9 cellular contexts compared by ENCODE assay signal in the genomic region with DNA sequence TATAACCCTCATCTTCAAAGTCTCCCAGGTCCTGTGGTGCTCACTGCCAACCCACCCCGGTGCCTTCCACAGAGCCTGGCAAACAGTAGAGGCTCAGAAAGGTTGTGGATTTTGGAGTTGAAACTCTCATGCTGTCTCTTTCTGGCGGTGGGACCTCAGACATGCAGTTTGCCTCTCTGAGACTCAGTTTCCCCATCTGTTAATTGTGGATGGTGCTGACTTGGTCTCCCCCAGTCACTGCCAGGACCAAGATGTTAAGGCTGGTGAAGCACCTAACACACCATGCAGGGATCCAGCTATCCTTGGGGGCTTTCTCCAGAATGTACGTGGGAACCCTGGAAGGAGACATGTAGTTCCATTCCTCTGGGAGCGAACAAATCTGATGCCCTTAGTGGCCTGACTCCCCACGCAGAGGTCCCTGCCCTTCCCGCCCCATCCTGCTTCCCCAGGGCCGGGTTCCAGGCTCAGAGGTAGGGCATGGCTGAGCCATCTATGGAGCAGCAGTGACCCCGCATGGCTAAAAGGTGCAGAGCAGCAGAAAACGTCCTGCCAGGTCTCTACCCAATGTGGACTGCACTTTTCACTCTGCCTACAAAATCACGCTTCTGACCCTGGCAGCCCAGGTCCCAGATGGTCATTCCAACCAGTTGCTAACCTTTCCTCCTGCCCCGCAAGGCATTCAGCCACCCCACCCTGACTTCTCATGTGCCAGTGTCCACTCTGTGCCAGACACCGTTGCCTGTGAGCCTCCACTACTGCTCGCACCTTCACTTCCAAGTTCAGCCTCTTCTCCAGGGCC. TPM values are rescaled to one million over a fixed set of nuclear protein-coding genes. Genes with fewer than 3 reads are reported as not detected.
DNase-seq lines count a peak whose midpoint lies in the region; ATAC-seq, FAIRE-seq and TF ChIP-seq lines count a peak whose summit lies in the region.
"Had no signal": no experiment of that assay in that cellular context is flagged by ENCODE, and none has a peak within 500 bp of the region (broad histone marks: within the 10 kb centered on the region; RNA-seq: fewer than 3 reads in every experiment).

No MANE protein-coding gene starts in this region.

- FAIRE-seq in urothelium cell line (lab: Jason Lieb, UNC) = peak; percentile 68

- no peak overlapping the region for H3K4me3 Mint-ChIP-seq in CD4-positive, CD25-positive, alpha-beta regulatory T cell

- no peaks in the 10 kb centered on the region for H3K9me3 ChIP-seq in CD4-positive, CD25-positive, alpha-beta regulatory T cell (ENCODE audit: control insufficient read depth in 2 of 2, low read length in 2 of 2)
- H3K9me3 ChIP-seq in ovary = no peaks in the 10 kb centered on the region

- no peaks in the 10 kb centered on the region for H3K36me3 ChIP-seq in CD4-positive, CD25-positive, alpha-beta regulatory T cell (ENCODE audit: control insufficient read depth, insufficient read depth, low read length)
- no peaks in the 10 kb centered on the region for H3K36me3 ChIP-seq in ovary

- H3K27ac Mint-ChIP-seq in CD4-positive, CD25-positive, alpha-beta regulatory T cell = no peak overlapping the region
- H3K27ac Mint-ChIP-seq: IgD-negative memory B cell had no signal

- H3K9me3 Mint-ChIP-seq in CD4-positive, CD25-positive, alpha-beta regulatory T cell = no peaks in the 10 kb centered on the region
- H3K9me3 Mint-ChIP-seq: IgD-negative memory B cell had no signal

- H3K27me3 ChIP-seq in CD4-positive, CD25-positive, alpha-beta regulatory T cell (ENCODE audit: control insufficient read depth, insufficient read depth, low read length) = no peaks in the 10 kb centered on the region
- no peaks in the 10 kb centered on the region for H3K27me3 ChIP-seq in ovary

- no peak overlapping the region for H3K4me3 ChIP-seq in CD4-positive, CD25-positive, alpha-beta regulatory T cell (ENCODE audit: low read depth, low read length)
- H3K4me3 ChIP-seq in Jurkat, Clone E6-1 (ENCODE audit: low read length) = no peak overlapping the region
- H3K4me3 ChIP-seq in foreskin fibroblast (ENCODE audit: low read depth in 1 of 2, low read length in 2 of 2) (no peak overlapping the region), ovary (no peak overlapping the region)

- 27 to 32% (median 27%) methylated on average over 13 of the region's 13 CpGs for WGBS in ovary, 3 donors

- peak; percentile 56 to 63 for ATAC-seq in CD4-positive, CD25-positive, alpha-beta regulatory T cell (ENCODE audit: low read depth in 2 of 2)
- ATAC-seq in GM19452 (IDR thresholded peaks at IDR 0.05; ENCODE audit: unreplicated experiment) = peak; percentile 76

- TF ChIP-seq EP300 in ovary (IDR thresholded peaks at IDR 0.05) = no peak

- no peaks in the 10 kb centered on the region for H3K4me1 ChIP-seq in CD4-positive, CD25-positive, alpha-beta regulatory T cell (ENCODE audit: control insufficient read depth, insufficient read depth, low read length, poor library complexity, severe bottlenecking)
- no peaks in the 10 kb centered on the region for H3K4me1 ChIP-seq in ovary (ENCODE audit: insufficient read depth)

- TF ChIP-seq CTCF in foreskin fibroblast (IDR thresholded peaks at IDR 0.05; ENCODE audit: low read depth, low read length) (peak; percentile 90), ovary (IDR thresholded peaks at IDR 0.05) (peak; percentile 39 to 84 (median 76))

- H3K27ac ChIP-seq in CD4-positive, CD25-positive, alpha-beta regulatory T cell (ENCODE audit: insufficient read depth, low read length, poor library complexity, severe bottlenecking) = no peak overlapping the region
- H3K27ac ChIP-seq in ovary = no peak overlapping the region

- no peaks in the 10 kb centered on the region for H3K27me3 Mint-ChIP-seq in CD4-positive, CD25-positive, alpha-beta regulatory T cell

- no peak for TF ChIP-seq POLR2A in ovary (IDR thresholded peaks at IDR 0.05)

- intact Hi-C loops in ovary (cut with DNase I) = loop anchor here in 2 of 4 donors (5.0 to 10.0 kb wide), 3 partner anchors 306 to 948 kb away; no protein-coding TSS in a partner anchor

- DNase-seq in CD4-positive, CD25-positive, alpha-beta regulatory T cell = peak; percentile 39 to 59 (median 55)
- peak; percentile 20 for DNase-seq in Jurkat, Clone E6-1 (ENCODE audit: low read depth, low spot score)
- peak; percentile 57 for DNase-seq in RKO (ENCODE audit: low spot score)
- peak; percentile 43 to 47 for DNase-seq in activated T-helper 1 cell treated with anti-CD3 and anti-CD28 coated beads, Interleukin-2, amount 50 U/mL, for 16 hours (ENCODE audit: low read depth in 1 of 2, low spot score in 1 of 2)
- DNase-seq in foreskin fibroblast = peak in 1 of 2 donors; percentile 82
- DNase-seq in ovary = peak; percentile 48 to 80 (median 64)
- DNase-seq in urothelium cell line (ENCODE audit: low spot score) = peak; percentile 87

- no peaks in the 10 kb centered on the region for H3K36me3 Mint-ChIP-seq in CD4-positive, CD25-positive, alpha-beta regulatory T cell
- H3K36me3 Mint-ChIP-seq: IgD-negative memory B cell had no signal

- H3K4me1 Mint-ChIP-seq in CD4-positive, CD25-positive, alpha-beta regulatory T cell = no peaks in the 10 kb centered on the region

RNA-seq across cellular contexts. Expression of gene TTC22, which starts 9.2 kb away (rescaled TPM):
- total RNA-seq in CD4-positive, CD25-positive, alpha-beta regulatory T cell = 15.8 TPM
- polyA plus RNA-seq in CD4-positive, CD25-positive, alpha-beta regulatory T cell = 1 to 10 TPM; 3.8 to 6.5 (median 4.8) TPM
- polyA plus RNA-seq in Jurkat, Clone E6-1 (2012; ENCODE audit: insufficient read depth, insufficient read length) = not detected
- total RNA-seq in ovary = 1 to 10 TPM in 4 of 7 donors, under 1 TPM in 3; 0.13 to 9.1 (median 1.1) TPM
- polyA plus RNA-seq in ovary = under 1 TPM; 0.21 to 0.47 TPM

RNA-seq across cellular contexts. Expression of gene PARS2, which starts 46.0 kb away (rescaled TPM):
- total RNA-seq in CD4-positive, CD25-positive, alpha-beta regulatory T cell = 0.49 TPM
- 1 to 10 TPM; 2.9 to 5.6 (median 3.6) TPM for polyA plus RNA-seq in CD4-positive, CD25-positive, alpha-beta regulatory T cell
- polyA plus RNA-seq in Jurkat, Clone E6-1 (2012; ENCODE audit: insufficient read depth, insufficient read length) = 6.9 TPM
- total RNA-seq in ovary = 1 to 10 TPM; 3.2 to 9.6 (median 7.0) TPM
- polyA plus RNA-seq in ovary = 1 to 10 TPM; 4.3 to 6.4 TPM
